Comparison of ENCODE assay signal across 8 cellular contexts in genomic region chr2:152627010-152627957, GRCh38.
A peak's percentile ranks its signal among the peaks of the same experiment; 100 is the strongest.
DNase-seq lines count a peak whose midpoint lies in the region; ATAC-seq and TF ChIP-seq lines count a peak whose summit lies in the region.

No MANE protein-coding gene starts in this region.

- H3K4me1 Mint-ChIP-seq in endothelial cell (ENCODE audit: unreplicated experiment): peaks cover 11% of the 10 kb centered on the region

- H3K27me3 Mint-ChIP-seq in endothelial cell (ENCODE audit: unreplicated experiment): no peaks in the 10 kb centered on the region

- H3K9me3 Mint-ChIP-seq in endothelial cell (ENCODE audit: unreplicated experiment): no peaks in the 10 kb centered on the region

- TF ChIP-seq CTCF in endothelial cell (IDR thresholded peaks at IDR 0.05; ENCODE audit: unreplicated experiment) (peak; percentile 37), omental fat pad (IDR thresholded peaks at IDR 0.05) (no peak)

- H3K36me3 Mint-ChIP-seq in endothelial cell (ENCODE audit: low read depth, unreplicated experiment): peaks cover 16% of the 10 kb centered on the region

- H3K4me3 Mint-ChIP-seq in endothelial cell (ENCODE audit: unreplicated experiment): no peak overlapping the region

- peak; percentile 7 for DNase-seq in SIG-M5 treated with dmso at 0.1 percent for 504 hours (lab: John Stamatoyannopoulos, UW; ENCODE audit: unreplicated experiment)
- no peak for DNase-seq in SIG-M5 (lab: John Stamatoyannopoulos, UW)
- peak; percentile 46 for DNase-seq in NCI-H1694 (lab: John Stamatoyannopoulos, UW)
- no peak for DNase-seq in endothelial cell (ENCODE audit: low spot score)
- DNase-seq in omental fat pad (ENCODE audit: low spot score): no peak
- DNase-seq in nucleus accumbens (lab: John Stamatoyannopoulos, UW): no peak

- peak; percentile 45 for ATAC-seq in omental fat pad (ENCODE audit: low FRiP score)
- ATAC-seq in GM19455 (IDR thresholded peaks at IDR 0.05; ENCODE audit: unreplicated experiment): no peak
- no peak for ATAC-seq in HG03039 (IDR thresholded peaks at IDR 0.05; ENCODE audit: unreplicated experiment)

- no peak overlapping the region for H3K27ac Mint-ChIP-seq in endothelial cell (ENCODE audit: unreplicated experiment)

Comparison
In these comparisons a context has a peak if more than half of its experiments do, and no peak if none do; other contexts are left out.
1. DNase-seq: peak in SIG-M5 treated with dmso at 0.1 percent for 504 hours (single experiment) and NCI-H1694 (single experiment); none in SIG-M5 (single experiment), endothelial cell (single experiment), omental fat pad (single experiment) and nucleus accumbens (0 of 56).